8 cellular contexts compared by ENCODE assay signal in genomic region chrX:102934624-102935023, GRCh38. TPM values are rescaled to one million over a fixed set of nuclear protein-coding genes. Genes with fewer than 3 reads are reported as not detected.
A peak's percentile ranks its signal among the peaks of the same experiment; 100 is the strongest.
DNase-seq lines count a peak whose midpoint lies in the region; TF ChIP-seq lines count a peak whose summit lies in the region.

No MANE protein-coding gene starts in this region.

- no TSS peak for BruUV-seq in A673 (replicated peaks; lab: Mats Ljungman, UMichigan)

- no peak for TF ChIP-seq POLR2A in prostate gland (IDR thresholded peaks at IDR 0.05)

- peak; percentile 56 for DNase-seq in A673 (ENCODE audit: low spot score)
- DNase-seq in GDM1 (lab: John Stamatoyannopoulos, UW) = peak; percentile 19
- DNase-seq in Kasumi-1 (lab: John Stamatoyannopoulos, UW) = peak; percentile 9 to 38
- peak; percentile 33 for DNase-seq in activated CD8-positive, alpha-beta memory T cell treated with anti-CD3 and anti-CD28 coated beads, Interleukin-2, amount 50 U/mL, for 4 hours
- DNase-seq in foreskin fibroblast = peak in 1 of 2 donors; percentile 51
- DNase-seq in smooth muscle cell (lab: John Stamatoyannopoulos, UW; ENCODE audit: unreplicated experiment) = no peak
- no peak for DNase-seq in prostate gland (ENCODE audit: low spot score)
- DNase-seq in activated CD4-positive, CD25-positive, alpha-beta regulatory T cell treated with anti-CD3 and anti-CD28 coated beads, Interleukin-2, amount 50 U/mL, for 72 hours = no peak

- H3K4me3 ChIP-seq in A673 (ENCODE audit: low read depth, low read length, poor library complexity, severe bottlenecking) = no peak overlapping the region
- H3K4me3 ChIP-seq in foreskin fibroblast (ENCODE audit: low read depth in 1 of 2, low read length in 2 of 2) = no peak overlapping the region
- H3K4me3 ChIP-seq in smooth muscle cell = no peak overlapping the region
- no peak overlapping the region for H3K4me3 ChIP-seq in prostate gland

- H2AFZ ChIP-seq in smooth muscle cell (ENCODE audit: low read depth) = no peak overlapping the region

- no peak overlapping the region for H3K9ac ChIP-seq in smooth muscle cell (ENCODE audit: low read depth)

- TF ChIP-seq CTCF in A673 (conservative IDR thresholded peaks at IDR 0.05; ENCODE audit: low read depth, low read length) (peak; percentile 87), foreskin fibroblast (IDR thresholded peaks at IDR 0.05; ENCODE audit: low read depth, low read length) (peak; percentile 55), smooth muscle cell (IDR thresholded peaks at IDR 0.05; ENCODE audit: borderline replicate concordance, insufficient read depth, poor library complexity, severe bottlenecking) (peak; percentile 61), prostate gland (IDR thresholded peaks at IDR 0.05) (peak in 1 of 4 experiments; percentile 18)

- H3K36me3 ChIP-seq in A673 (ENCODE audit: insufficient read depth, low read length, poor library complexity, severe bottlenecking) (no peaks in the 10 kb centered on the region), smooth muscle cell (ENCODE audit: low read depth) (no peaks in the 10 kb centered on the region), prostate gland (no peaks in the 10 kb centered on the region)

- no peak overlapping the region for H3K4me2 ChIP-seq in smooth muscle cell

- no peaks in the 10 kb centered on the region for H3K79me2 ChIP-seq in smooth muscle cell (ENCODE audit: low read depth)

- CTCF ChIA-PET in A673 (lab: Charles Lee) = interaction anchor here (0.5 to 1.2 kb wide), 4 partner anchors 17 to 529 kb away, joined by 3 to 10 read pairs (median 4); no protein-coding TSS in a partner anchor

- no peaks in the 10 kb centered on the region for H3F3A ChIP-seq in smooth muscle cell (ENCODE audit: low read depth)

- H3K4me1 ChIP-seq in A673 (ENCODE audit: insufficient read depth, low read length, poor library complexity, severe bottlenecking) (no peaks in the 10 kb centered on the region), smooth muscle cell (ENCODE audit: low read depth) (no peaks in the 10 kb centered on the region), prostate gland (replicated peaks) (no peaks in the 10 kb centered on the region)

- no peaks in the 10 kb centered on the region for H3K27me3 ChIP-seq in A673 (replicated peaks; ENCODE audit: insufficient read depth, low read depth, low read length, poor library complexity)
- no peaks in the 10 kb centered on the region for H3K27me3 ChIP-seq in smooth muscle cell (ENCODE audit: low read depth)
- H3K27me3 ChIP-seq in prostate gland (replicated peaks; ENCODE audit: insufficient read depth) = no peaks in the 10 kb centered on the region

- H3K27ac ChIP-seq in A673 (ENCODE audit: low read depth, low read length, poor library complexity, severe bottlenecking) = no peak overlapping the region
- no peak overlapping the region for H3K27ac ChIP-seq in smooth muscle cell (ENCODE audit: low read depth)
- H3K27ac ChIP-seq in prostate gland = no peak overlapping the region

- no peaks in the 10 kb centered on the region for H3K9me3 ChIP-seq in A673 (ENCODE audit: low read depth, low read length, poor library complexity, severe bottlenecking)
- no peaks in the 10 kb centered on the region for H3K9me3 ChIP-seq in smooth muscle cell (replicated peaks; ENCODE audit: low read depth)
- no peaks in the 10 kb centered on the region for H3K9me3 ChIP-seq in prostate gland

- POLR2A ChIA-PET in A673 (lab: Charles Lee; ENCODE audit: low non-redundant PET) = no interaction called here

- H4K20me1 ChIP-seq in smooth muscle cell (ENCODE audit: low read depth) = no peaks in the 10 kb centered on the region

- intact Hi-C loops in A673 (cut with micrococcal nuclease; ENCODE audit: unreplicated experiment) (no loop called here), prostate gland (cut with DNase I) (no loop called here)

- 62% methylated on average over 3 of the region's 3 CpGs for WGBS in smooth muscle cell (ENCODE audit: low lambda C conversion rate)
- WGBS in prostate gland = 49% methylated on average over 3 of the region's 3 CpGs

RNA-seq across cellular contexts. Expression of gene RAB40AL, which starts 2.4 kb away (rescaled TPM):
- 0.97 and 1.1 TPM in 2 replicates for total RNA-seq in A673 (2021)
- total RNA-seq in smooth muscle cell = 0.27 TPM in 1 of 2 replicates, not detected in the other
- polyA plus RNA-seq in smooth muscle cell = 0.27 TPM in 1 of 2 replicates, not detected in the other
- 1 to 10 TPM in 1 of 2 donors, under 1 TPM in 1; 0.59 to 4.7 TPM for total RNA-seq in prostate gland

Comparison
In these comparisons a context has a peak if more than half of its experiments do, and no peak if none do; other contexts are left out.
1. DNase-seq: peak in A673 (single experiment), GDM1 (single experiment), Kasumi-1 (2 of 2) and activated CD8-positive, alpha-beta memory T cell treated with anti-CD3 and anti-CD28 coated beads, Interleukin-2, amount 50 U/mL, for 4 hours (single experiment); none in smooth muscle cell (single experiment), prostate gland (single experiment) and activated CD4-positive, CD25-positive, alpha-beta regulatory T cell treated with anti-CD3 and anti-CD28 coated beads, Interleukin-2, amount 50 U/mL, for 72 hours (single experiment).